Comparison of ENCODE assay signal across 24 cellular contexts in the genomic region with DNA sequence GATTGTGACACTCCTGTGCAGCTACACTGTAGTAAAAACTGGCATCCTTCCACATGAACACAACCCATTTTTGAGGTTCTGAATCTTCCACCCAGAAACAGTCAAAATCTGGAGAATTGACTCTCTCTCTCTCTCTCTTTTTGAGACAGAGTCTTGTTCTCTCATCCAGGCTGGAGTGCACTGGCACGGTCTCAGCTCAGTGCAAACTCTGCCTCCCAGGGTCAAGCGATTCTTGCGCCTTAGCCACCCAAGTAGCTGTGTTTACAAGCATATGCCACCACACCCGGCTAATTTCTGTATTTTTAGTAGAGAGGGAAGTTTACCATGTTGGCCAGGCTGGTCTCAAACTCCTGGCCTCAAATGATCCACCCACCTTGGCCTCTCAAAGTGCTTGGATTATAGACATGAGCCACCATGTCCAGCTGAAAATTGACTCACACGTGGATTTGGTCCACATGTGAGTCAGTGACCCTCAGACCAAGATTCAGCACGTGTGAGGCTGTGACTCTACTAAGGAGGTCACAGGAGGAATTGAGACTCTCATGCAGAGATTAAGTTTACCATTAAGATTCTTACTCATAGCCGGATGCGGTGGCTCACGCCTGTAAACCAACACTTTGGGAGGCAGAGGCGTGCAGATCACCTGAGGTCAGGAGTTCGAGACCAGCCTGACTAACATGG. TPM values are rescaled to one million over a fixed set of nuclear protein-coding genes. Genes with fewer than 3 reads are reported as not detected.
A peak's percentile ranks its signal among the peaks of the same experiment; 100 is the strongest.
DNase-seq lines count a peak whose midpoint lies in the region; ATAC-seq and TF ChIP-seq lines count a peak whose summit lies in the region.
"Had no signal": no experiment of that assay in that cellular context is flagged by ENCODE, and none has a peak within 500 bp of the region (broad histone marks: within the 10 kb centered on the region; RNA-seq: fewer than 3 reads in every experiment).

No MANE protein-coding gene starts in this region.

- no peaks in the 10 kb centered on the region for H3K79me2 ChIP-seq in OCI-LY7 (ENCODE audit: insufficient read depth, low read depth, low read length)

- 78% methylated on average over 9 of the region's 11 CpGs for WGBS in suprapubic skin

- H3K4me1 ChIP-seq in OCI-LY7 (ENCODE audit: insufficient read depth, low read length, poor library complexity, severe bottlenecking) (no peaks in the 10 kb centered on the region), suprapubic skin (peaks cover 19% of the 10 kb centered on the region)

- H3K27me3 Mint-ChIP-seq in endothelial cell (ENCODE audit: unreplicated experiment): no peaks in the 10 kb centered on the region
- H3K27me3 Mint-ChIP-seq: CD4-positive, alpha-beta memory T cell had no signal

- H2AFZ ChIP-seq in OCI-LY7 (ENCODE audit: low read length): peak overlapping the region; percentile 45; the same call in 1 of the 2 replicates

- BruUV-seq in OCI-LY7 (replicated peaks; lab: Mats Ljungman, UMichigan): no TSS peak

- TF ChIP-seq POLR2A in suprapubic skin (IDR thresholded peaks at IDR 0.05): no peak

- intact Hi-C loops in OCI-LY7 (cut with micrococcal nuclease; ENCODE audit: unreplicated experiment): no loop called here

- no peaks in the 10 kb centered on the region for H3K36me3 ChIP-seq in OCI-LY7 (ENCODE audit: insufficient read depth, low read length)
- no peaks in the 10 kb centered on the region for H3K36me3 ChIP-seq in suprapubic skin

- no peaks in the 10 kb centered on the region for H3K9me2 ChIP-seq in OCI-LY7 (ENCODE audit: insufficient read depth, low read length)

- no peak overlapping the region for H3K4me2 ChIP-seq in OCI-LY7 (ENCODE audit: low read length)

- H3K9me3 Mint-ChIP-seq in endothelial cell (ENCODE audit: unreplicated experiment): peaks cover 23% of the 10 kb centered on the region

- CTCF ChIA-PET in OCI-LY7 (lab: Charles Lee; ENCODE audit: unreplicated experiment): no interaction called here

- POLR2A ChIA-PET in OCI-LY7 (lab: Charles Lee): interaction anchor here (0.5 to 2.3 kb wide), 3 partner anchors 11 to 251 kb away, joined by 3 to 10 read pairs (median 5); a partner anchor contains a TSS

- H3K4me1 Mint-ChIP-seq in endothelial cell (ENCODE audit: unreplicated experiment): no peaks in the 10 kb centered on the region
- H3K4me1 Mint-ChIP-seq: CD4-positive, alpha-beta memory T cell had no signal

- H3K4me3 ChIP-seq in OCI-LY7 (ENCODE audit: low read depth, low read length, poor library complexity, severe bottlenecking): no peak overlapping the region
- no peak overlapping the region for H3K4me3 ChIP-seq in suprapubic skin
- H3K4me3 ChIP-seq: GM12878, K562 had no signal

- no peak overlapping the region for H3K4me3 Mint-ChIP-seq in endothelial cell (ENCODE audit: unreplicated experiment)
- H3K4me3 Mint-ChIP-seq: CD4-positive, alpha-beta memory T cell had no signal

- ATAC-seq in left lobe of liver (no peak), HG02852 (IDR thresholded peaks at IDR 0.05; ENCODE audit: unreplicated experiment) (no peak)
- ATAC-seq: GM12878, K562, Panc1 had no signal

- no peak for DNase-seq in OCI-LY7 (ENCODE audit: low spot score)
- DNase-seq in left lobe of liver (ENCODE audit: low spot score): peak; percentile 18
- no peak for DNase-seq in suprapubic skin (ENCODE audit: low spot score in 2 of 2)
- DNase-seq in LoVo (ENCODE audit: low spot score): no peak
- no peak for DNase-seq in NCI-H1930 (lab: John Stamatoyannopoulos, UW)
- DNase-seq in endothelial cell (ENCODE audit: low spot score): no peak
- DNase-seq: C1 segment of cervical spinal cord; CD4-positive, alpha-beta memory T cell; COR-L47; EL; GDM1; NCI-H1048; NCI-H1417 treated with DMSO at 0.1 percent for 48 hours; NCI-H1694 treated with DMSO at 0.1 percent for 48 hours; NCI-H2081 treated with DMSO at 0.1 percent for 48 hours; NCI-H2171; NCI-H226; NCI-H510A; NCI-H69; SHP77 treated with DMSO at 0.1 percent for 48 hours had no signal

- no peaks in the 10 kb centered on the region for H3K36me3 Mint-ChIP-seq in endothelial cell (ENCODE audit: low read depth, unreplicated experiment)
- H3K36me3 Mint-ChIP-seq: CD4-positive, alpha-beta memory T cell had no signal

- no peak for TF ChIP-seq CTCF in OCI-LY7 (conservative IDR thresholded peaks at IDR 0.05; ENCODE audit: low read length)
- TF ChIP-seq CTCF in suprapubic skin (IDR thresholded peaks at IDR 0.05): no peak
- TF ChIP-seq CTCF in endothelial cell (IDR thresholded peaks at IDR 0.05; ENCODE audit: unreplicated experiment): no peak

- H4K20me1 ChIP-seq in OCI-LY7 (ENCODE audit: insufficient read depth, low read length): no peaks in the 10 kb centered on the region

- H3K9me3 ChIP-seq in OCI-LY7 (ENCODE audit: low read length) (no peaks in the 10 kb centered on the region), suprapubic skin (no peaks in the 10 kb centered on the region)

- no peak overlapping the region for H3K27ac Mint-ChIP-seq in endothelial cell (ENCODE audit: unreplicated experiment)
- H3K27ac Mint-ChIP-seq: CD4-positive, alpha-beta memory T cell had no signal

- no peaks in the 10 kb centered on the region for H3K27me3 ChIP-seq in suprapubic skin

- TF ChIP-seq EP300 in suprapubic skin (IDR thresholded peaks at IDR 0.05): no peak

- H3K27ac ChIP-seq in OCI-LY7 (ENCODE audit: low read depth, low read length, poor library complexity, severe bottlenecking) (no peak overlapping the region), suprapubic skin (peak overlapping the region; percentile 67)

RNA-seq across cellular contexts. Expression of a gene that starts 12.1 kb away (rescaled TPM):
- total RNA-seq in OCI-LY7 (2014; rRNA removed; shearing (Covaris generic)): 63.3 and 68.9 TPM in 2 replicates
- total RNA-seq in OCI-LY7 (2022) (92.2 and 97.0 TPM in 2 replicates), left lobe of liver (0.70 TPM), suprapubic skin (10 to 100 TPM; 14.4 to 22.8 (median 16.5) TPM), endothelial cell (ENCODE audit: unreplicated experiment) (10.4 TPM)
